In genomic region chr7:50296799-50297198, GRCh38 we compare ENCODE assay signal across 1 cellular context.
TF ChIP-seq lines count a peak whose summit lies in the region.

No MANE protein-coding gene starts in this region.

TF ChIP-seq in K562, 482 proteins besides CTCF, POLR2A, EP300 and RAD21 (continued from another document):
- TF ChIP-seq PRDM10 (IDR thresholded peaks at IDR 0.05; ENCODE audit: partially characterized antibody): peak; percentile 85
- no peak for TF ChIP-seq ZNF24 (IDR thresholded peaks at IDR 0.05)
TF ChIP-seq in K562: peak in this region for 1.
